ENCODE assay signal across 8 cellular contexts in genomic region chr19:14114854-14115253, GRCh38. TPM values are rescaled to one million over a fixed set of nuclear protein-coding genes. Genes with fewer than 3 reads are reported as not detected.
DNase-seq lines count a peak whose midpoint lies in the region; ATAC-seq and TF ChIP-seq lines count a peak whose summit lies in the region.

No MANE protein-coding gene starts in this region.

- WGBS in esophagus squamous epithelium, 2 donors, result 22 to 45% methylated on average over 6 to 9 of the region's 9 CpGs

- peaks cover 3% of the 10 kb centered on the region for H3K36me3 Mint-ChIP-seq in activated CD4-positive, alpha-beta memory T cell treated with anti-CD3 and anti-CD28 coated beads for 36 hours

- no peaks in the 10 kb centered on the region for H3K36me3 ChIP-seq in esophagus squamous epithelium

- H3K4me1 ChIP-seq in esophagus squamous epithelium, result peaks cover 35 to 84% (median 52%) of the 10 kb centered on the region in 3 donors

- H3K27me3 ChIP-seq in esophagus squamous epithelium, result no peaks in the 10 kb centered on the region

- H3K4me1 Mint-ChIP-seq in activated CD4-positive, alpha-beta memory T cell treated with anti-CD3 and anti-CD28 coated beads for 36 hours (ENCODE audit: low read depth), result peaks cover 37% of the 10 kb centered on the region

- in situ Hi-C loops in KBM-7 (cut with MboI; ENCODE audit: low pct_unique_long_range_greater_than_20kb, low sequenced_read_pairs), result no loop called here

- no peaks in the 10 kb centered on the region for H3K27me3 Mint-ChIP-seq in activated CD4-positive, alpha-beta memory T cell treated with anti-CD3 and anti-CD28 coated beads for 36 hours

- TF ChIP-seq POLR2A in esophagus squamous epithelium (IDR thresholded peaks at IDR 0.05), result no peak

- ATAC-seq in GM19397 (IDR thresholded peaks at IDR 0.05; ENCODE audit: unreplicated experiment) (no peak), HG03378 (IDR thresholded peaks at IDR 0.05; ENCODE audit: unreplicated experiment) (no peak)

- CTCF ChIA-PET in activated CD4-positive, alpha-beta memory T cell treated with anti-CD3 and anti-CD28 coated beads for 36 hours (lab: Charles Lee), result interaction anchor here (0.6 to 5.0 kb wide), 25 partner anchors 8 to 262 kb away, joined by 3 to 37 read pairs (median 4); partner anchors contain the start of genes ASF1B, IL27RA and MISP3

- no peak overlapping the region for H3K4me3 Mint-ChIP-seq in activated CD4-positive, alpha-beta memory T cell treated with anti-CD3 and anti-CD28 coated beads for 36 hours

- TF ChIP-seq CTCF in C4-2B (conservative IDR thresholded peaks at IDR 0.05) (peak; percentile 72), esophagus squamous epithelium (IDR thresholded peaks at IDR 0.05) (peak in 5 of 6 experiments; percentile 18 to 56 (median 46))

- POLR2A ChIA-PET in activated CD4-positive, alpha-beta memory T cell treated with anti-CD3 and anti-CD28 coated beads for 36 hours (lab: Charles Lee), result no interaction called here

- no peak overlapping the region for H3K27ac Mint-ChIP-seq in activated CD4-positive, alpha-beta memory T cell treated with anti-CD3 and anti-CD28 coated beads for 36 hours

- H3K9me3 ChIP-seq in esophagus squamous epithelium, result no peaks in the 10 kb centered on the region

- H3K27ac ChIP-seq in C4-2B (no peak overlapping the region), esophagus squamous epithelium (peak overlapping the region in 3 of 4 donors; percentile 85 to 95 (median 86))

- no peak overlapping the region for H3K4me3 ChIP-seq in esophagus squamous epithelium

- no peaks in the 10 kb centered on the region for H3K9me3 Mint-ChIP-seq in activated CD4-positive, alpha-beta memory T cell treated with anti-CD3 and anti-CD28 coated beads for 36 hours

- intact Hi-C loops in activated CD4-positive, alpha-beta memory T cell treated with anti-CD3 and anti-CD28 coated beads for 36 hours (cut with micrococcal nuclease), result loop anchor here (1.0 to 5.0 kb wide), 2 partner anchors 33 to 235 kb away; no protein-coding TSS in a partner anchor
- intact Hi-C loops in esophagus squamous epithelium (cut with DNase I), result no loop called here

- DNase-seq in KBM-7, result peak; percentile 71
- peak; percentile 75 for DNase-seq in activated CD4-positive, alpha-beta memory T cell treated with anti-CD3 and anti-CD28 coated beads for 36 hours
- no peak for DNase-seq in esophagus squamous epithelium (lab: John Stamatoyannopoulos, UW)
- peak; percentile 72 for DNase-seq in pons (ENCODE audit: low spot score)
- DNase-seq in foreskin melanocyte, result no peak

RNA-seq across cellular contexts. Expression of gene PRKACA, which starts 2.7 kb away (rescaled TPM):
- total RNA-seq in activated CD4-positive, alpha-beta memory T cell treated with anti-CD3 and anti-CD28 coated beads for 36 hours, result 10 to 100 TPM; 64.3 to 65.6 TPM
- total RNA-seq in esophagus squamous epithelium, result 10 to 100 TPM; 28.6 to 42.8 (median 37.0) TPM

RNA-seq across cellular contexts. Expression of gene ASF1B, which starts 21.5 kb away (rescaled TPM):
- 10 to 100 TPM; 67.7 to 70.8 TPM for total RNA-seq in activated CD4-positive, alpha-beta memory T cell treated with anti-CD3 and anti-CD28 coated beads for 36 hours
- total RNA-seq in esophagus squamous epithelium, result 10 to 100 TPM in 2 of 4 donors, 1 to 10 TPM in 2; 3.2 to 25.6 (median 14.2) TPM

RNA-seq across cellular contexts. Expression of gene SAMD1, which starts 24.3 kb away (rescaled TPM):
- 10 to 100 TPM; 74.5 to 77.6 TPM for total RNA-seq in activated CD4-positive, alpha-beta memory T cell treated with anti-CD3 and anti-CD28 coated beads for 36 hours
- 10 to 100 TPM; 16.8 to 32.2 (median 27.1) TPM for total RNA-seq in esophagus squamous epithelium

RNA-seq across cellular contexts. Expression of gene C19orf67, which starts 29.3 kb away (rescaled TPM):
- total RNA-seq in activated CD4-positive, alpha-beta memory T cell treated with anti-CD3 and anti-CD28 coated beads for 36 hours, result not detected
- not detected for total RNA-seq in esophagus squamous epithelium

RNA-seq across cellular contexts. Expression of gene MISP3, which starts 42.3 kb away (rescaled TPM):
- 1 to 10 TPM; 2.4 to 2.5 TPM for total RNA-seq in activated CD4-positive, alpha-beta memory T cell treated with anti-CD3 and anti-CD28 coated beads for 36 hours
- 1 to 10 TPM; 2.0 to 8.9 (median 4.0) TPM for total RNA-seq in esophagus squamous epithelium

Comparison
In these comparisons a context has a peak if more than half of its experiments do, and no peak if none do; other contexts are left out.
1. DNase-seq: peak in KBM-7 (single experiment), activated CD4-positive, alpha-beta memory T cell treated with anti-CD3 and anti-CD28 coated beads for 36 hours (single experiment) and pons (single experiment); none in esophagus squamous epithelium (single experiment) and foreskin melanocyte (single experiment).